Comparison of ENCODE assay signal across 11 cellular contexts in the genomic region with DNA sequence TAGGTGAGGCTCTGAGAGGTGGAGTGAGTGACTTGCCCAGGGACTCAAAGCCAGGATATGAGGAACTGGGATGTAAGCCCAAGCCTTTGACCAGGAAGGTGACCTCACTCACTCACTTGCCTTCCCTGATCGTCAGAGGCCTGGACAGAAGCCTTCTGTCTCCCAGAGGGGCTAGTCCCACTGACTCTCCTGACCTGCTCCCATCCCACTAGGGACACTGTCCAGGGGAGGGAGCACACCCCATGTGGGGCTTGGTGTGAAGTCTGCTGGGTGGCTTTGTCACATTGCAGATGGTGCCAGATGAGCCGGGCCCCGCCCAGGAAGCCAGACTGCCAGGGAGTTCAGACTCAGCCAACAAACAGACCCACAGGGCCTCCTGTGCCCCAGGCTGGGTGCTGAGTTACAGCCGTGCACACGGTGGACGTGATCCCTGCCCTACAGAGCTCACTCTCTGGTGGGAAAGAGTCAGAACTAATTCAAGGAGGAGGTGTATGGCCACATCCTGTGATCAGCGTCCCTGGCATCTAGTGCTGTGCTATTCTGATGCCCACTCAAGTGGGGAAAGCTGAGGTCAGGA. TPM values are rescaled to one million over a fixed set of nuclear protein-coding genes. Genes with fewer than 3 reads are reported as not detected.
A peak's percentile ranks its signal among the peaks of the same experiment; 100 is the strongest.
DNase-seq lines count a peak whose midpoint lies in the region; ATAC-seq and TF ChIP-seq lines count a peak whose summit lies in the region.
"Had no signal": no experiment of that assay in that cellular context is flagged by ENCODE, and none has a peak within 500 bp of the region (broad histone marks: within the 10 kb centered on the region; RNA-seq: fewer than 3 reads in every experiment).

No MANE protein-coding gene starts in this region.

- no peak for TF ChIP-seq CTCF in RWPE1 (conservative IDR thresholded peaks at IDR 0.05; ENCODE audit: low read depth)
- no peak for TF ChIP-seq CTCF in fibroblast of lung (conservative IDR thresholded peaks at IDR 0.05 in 1 of 2, IDR thresholded peaks at IDR 0.05 in 1 of 2; ENCODE audit: low read depth in 1 of 2, low read length in 2 of 2)
- TF ChIP-seq CTCF in GM10266 (IDR thresholded peaks at IDR 0.05; ENCODE audit: control insufficient read depth, insufficient read depth, low read depth, missing control alignments), result no peak

- H3K9ac ChIP-seq in fibroblast of lung (ENCODE audit: insufficient read depth, low read length), result no peak overlapping the region

- H3K4me1 ChIP-seq in fibroblast of lung (ENCODE audit: control insufficient read depth, extremely low read depth, insufficient read depth, low read length), result peaks cover 8% of the 10 kb centered on the region

- H4K20me1 ChIP-seq in fibroblast of lung (ENCODE audit: control insufficient read depth, extremely low read depth, insufficient read depth, low read length), result no peaks in the 10 kb centered on the region

- no peak for ATAC-seq in HG02623 (IDR thresholded peaks at IDR 0.05; ENCODE audit: unreplicated experiment)

- H3K36me3 ChIP-seq in fibroblast of lung (ENCODE audit: control insufficient read depth, insufficient read depth, low read length), result no peaks in the 10 kb centered on the region
- H3K36me3 ChIP-seq: spleen had no signal

- DNase-seq in activated effector memory CD4-positive, alpha-beta T cell treated with Interleukin-2 at 50 U/mL for 16 hours, result peak; percentile 6
- no peak for DNase-seq in activated effector memory CD4-positive, alpha-beta T cell treated with anti-CD3 and anti-CD28 coated beads, Interleukin-2, amount 50 U/mL, for 16 hours
- peak; percentile 23 for DNase-seq in RWPE1 (ENCODE audit: low spot score)
- DNase-seq in fibroblast of lung (ENCODE audit: low read depth in 2 of 2), result peak; percentile 31 to 36
- DNase-seq in stimulated activated CD8-positive, alpha-beta memory T cell treated with anti-CD3 and anti-CD28 coated beads, Interleukin-4, amount 100 ng/mL, for 48 hours, result peak; percentile 24
- DNase-seq in GM10266 (ENCODE audit: extremely low spot score), result no peak
- DNase-seq in dedifferentiated amniotic fluid mesenchymal stem cell (ENCODE audit: extremely low spot score), result no peak
- DNase-seq: cerebellar nuclear complex, spleen, testis had no signal

- H3K4me2 ChIP-seq in fibroblast of lung (ENCODE audit: extremely low read depth, insufficient read depth, low read length), result no peak overlapping the region

- CTCF ChIA-PET in RWPE1 (lab: Yijun Ruan, JAX), result interaction anchor here (1.0 kb wide), 1 partner anchor 52 kb away, joined by 3 read pairs; no protein-coding TSS in a partner anchor

- H3K79me2 ChIP-seq in fibroblast of lung (ENCODE audit: control insufficient read depth, insufficient read depth, low read length), result no peaks in the 10 kb centered on the region

- H2AFZ ChIP-seq in fibroblast of lung (ENCODE audit: low read length), result no peak overlapping the region

- H3K4me3 ChIP-seq in fibroblast of lung (replicated peaks in 1 of 4; ENCODE audit: control extremely low read depth in 1 of 4, insufficient read depth in 1 of 4, low read depth in 3 of 4, low read length in 4 of 4), result no peak overlapping the region
- H3K4me3 ChIP-seq: spleen, testis had no signal

- peaks cover 15% of the 10 kb centered on the region for H3K27me3 ChIP-seq in fibroblast of lung (ENCODE audit: control insufficient read depth, insufficient read depth, low read length)
- H3K27me3 ChIP-seq: testis had no signal

- no peaks in the 10 kb centered on the region for H3K9me3 ChIP-seq in fibroblast of lung (ENCODE audit: control insufficient read depth, insufficient read depth, low read depth, low read length)
- H3K9me3 ChIP-seq: spleen, testis had no signal

- POLR2A ChIA-PET in RWPE1 (lab: Yijun Ruan, JAX; ENCODE audit: low non-redundant PET), result no interaction called here

- peak overlapping the region; percentile 56 for H3K27ac ChIP-seq in RWPE1
- no peak overlapping the region for H3K27ac ChIP-seq in fibroblast of lung (ENCODE audit: insufficient read depth, low read length)
- H3K27ac ChIP-seq: testis had no signal

RNA-seq across cellular contexts. Expression of gene MMAB, which starts 28.3 kb away (rescaled TPM):
- total RNA-seq in fibroblast of lung, result 32.6 and 56.1 TPM in 2 replicates
- 31.5 and 36.8 TPM in 2 replicates for polyA plus RNA-seq in fibroblast of lung
- 60.5 and 63.5 TPM in 2 replicates for polyA plus RNA-seq in fibroblast of lung (2012)
- 23.5 and 33.1 TPM in 2 replicates for polyA minus RNA-seq in fibroblast of lung (ENCODE audit: low replicate concordance)

RNA-seq across cellular contexts. Expression of gene MVK, which starts 28.6 kb away (rescaled TPM):
- 10.0 and 22.1 TPM in 2 replicates for total RNA-seq in fibroblast of lung
- 12.3 and 18.8 TPM in 2 replicates for polyA plus RNA-seq in fibroblast of lung
- 22.9 and 30.2 TPM in 2 replicates for polyA plus RNA-seq in fibroblast of lung (2012)
- 16.5 and 20.4 TPM in 2 replicates for polyA minus RNA-seq in fibroblast of lung (ENCODE audit: low replicate concordance)

Comparison
In these comparisons a context has a peak if more than half of its experiments do, and no peak if none do; other contexts are left out.
1. DNase-seq: peak in activated effector memory CD4-positive, alpha-beta T cell treated with Interleukin-2 at 50 U/mL for 16 hours (single experiment), RWPE1 (single experiment), fibroblast of lung (2 of 2) and stimulated activated CD8-positive, alpha-beta memory T cell treated with anti-CD3 and anti-CD28 coated beads, Interleukin-4, amount 100 ng/mL, for 48 hours (single experiment); none in activated effector memory CD4-positive, alpha-beta T cell treated with anti-CD3 and anti-CD28 coated beads, Interleukin-2, amount 50 U/mL, for 16 hours (single experiment), GM10266 (single experiment) and dedifferentiated amniotic fluid mesenchymal stem cell (single experiment).